8 cellular contexts compared by ENCODE assay signal in genomic region chr5:117454716-117455212, GRCh38.
DNase-seq lines count a peak whose midpoint lies in the region; ATAC-seq and TF ChIP-seq lines count a peak whose summit lies in the region.

No MANE protein-coding gene starts in this region.

- no peaks in the 10 kb centered on the region for H3K9me3 ChIP-seq in effector memory CD4-positive, alpha-beta T cell (ENCODE audit: control insufficient read depth, low read length)
- H3K9me3 ChIP-seq in mucosa of rectum (ENCODE audit: control insufficient read depth in 2 of 2, low read length in 2 of 2): no peaks in the 10 kb centered on the region
- no peaks in the 10 kb centered on the region for H3K9me3 ChIP-seq in upper lobe of left lung

- 27 to 37% methylated on average over 11 to 13 of the region's 13 CpGs for WGBS in upper lobe of left lung, 2 donors

- H3K4me3 Mint-ChIP-seq in WTC11: peak overlapping the region; percentile 77

- no peak for TF ChIP-seq POLR2A in upper lobe of left lung (IDR thresholded peaks at IDR 0.05)

- DNase-seq in activated gamma-delta T cell treated with Interleukin-2 at 50 U/mL for 16 hours (peak; percentile 5), activated gamma-delta T cell (lab: John Stamatoyannopoulos, UW) (no peak), NCI-H1048 (lab: John Stamatoyannopoulos, UW) (peak; percentile 3), WTC11 (ENCODE audit: low spot score) (peak; percentile 73), upper lobe of left lung (peak; percentile 17 to 45)
- peak in 1 of 3 donors; percentile 15 for DNase-seq in effector memory CD4-positive, alpha-beta T cell

- no peaks in the 10 kb centered on the region for H3K27me3 Mint-ChIP-seq in WTC11 (ENCODE audit: low read depth)

- H3K9ac ChIP-seq in mucosa of rectum (ENCODE audit: low read depth in 1 of 2, low read length in 2 of 2): peak overlapping the region; percentile 44 to 48

- CTCF ChIA-PET in WTC11 (lab: Charles Lee): interaction anchor here (0.6 to 2.5 kb wide), 51 partner anchors 9 to 1630 kb away, joined by 3 to 35 read pairs (median 4); partner anchors contain the start of gene SEMA6A

- POLR2A ChIA-PET in WTC11 (lab: Charles Lee): no interaction called here

- H3K27me3 ChIP-seq in effector memory CD4-positive, alpha-beta T cell (replicated peaks; ENCODE audit: control insufficient read depth, insufficient read depth, low read length, poor library complexity, severe bottlenecking): no peaks in the 10 kb centered on the region
- H3K27me3 ChIP-seq in mucosa of rectum (ENCODE audit: control insufficient read depth in 2 of 2, insufficient read depth in 2 of 2, low read length in 2 of 2) (no peaks in the 10 kb centered on the region), upper lobe of left lung (no peaks in the 10 kb centered on the region)

- TF ChIP-seq CTCF in WTC11 (IDR thresholded peaks at IDR 0.05) (peak; percentile 84), upper lobe of left lung (IDR thresholded peaks at IDR 0.05) (peak; percentile 52 to 86 (median 72))

- H3K4me1 Mint-ChIP-seq in WTC11: peaks cover 3% of the 10 kb centered on the region; the same call in 1 of the 2 replicates

- no peak overlapping the region for H3K27ac Mint-ChIP-seq in WTC11

- no peak for TF ChIP-seq EP300 in upper lobe of left lung (IDR thresholded peaks at IDR 0.05)

- H3K27ac ChIP-seq in effector memory CD4-positive, alpha-beta T cell (ENCODE audit: insufficient read depth, low read length, poor library complexity, severe bottlenecking): no peak overlapping the region
- H3K27ac ChIP-seq in mucosa of rectum (ENCODE audit: low read depth in 2 of 2, low read length in 2 of 2) (peak overlapping the region in 1 of 2 donors; percentile 33), upper lobe of left lung (no peak overlapping the region)

- peak overlapping the region; percentile 29 for H3K4me3 ChIP-seq in effector memory CD4-positive, alpha-beta T cell (ENCODE audit: insufficient read depth, low read depth, low read length, poor library complexity, severe bottlenecking)
- H3K4me3 ChIP-seq in mucosa of rectum (ENCODE audit: low read length in 2 of 2) (peak overlapping the region; percentile 80 to 86), upper lobe of left lung (peak overlapping the region in 3 of 4 donors; percentile 27 to 41 (median 38))

- ATAC-seq in HG02759 (IDR thresholded peaks at IDR 0.05; ENCODE audit: unreplicated experiment): peak; percentile 92
- ATAC-seq in WTC11: peak; percentile 86
- peak; percentile 81 to 91 for ATAC-seq in upper lobe of left lung (ENCODE audit: low FRiP score in 2 of 2)

- no peaks in the 10 kb centered on the region for H3K36me3 Mint-ChIP-seq in WTC11

- H3K4me1 ChIP-seq in effector memory CD4-positive, alpha-beta T cell (ENCODE audit: control insufficient read depth, insufficient read depth, low read length, poor library complexity, severe bottlenecking): peaks cover 3% of the 10 kb centered on the region
- H3K4me1 ChIP-seq in mucosa of rectum (ENCODE audit: control insufficient read depth in 2 of 2, insufficient read depth in 2 of 2, low read length in 2 of 2) (no peaks in the 10 kb centered on the region), upper lobe of left lung (peaks cover 0 to 5% (median 0%) of the 10 kb centered on the region in 4 donors)

- no peaks in the 10 kb centered on the region for H3K36me3 ChIP-seq in effector memory CD4-positive, alpha-beta T cell (ENCODE audit: control insufficient read depth, insufficient read depth, low read length)
- H3K36me3 ChIP-seq in mucosa of rectum (ENCODE audit: control insufficient read depth in 2 of 2, insufficient read depth in 2 of 2, low read length in 2 of 2) (no peaks in the 10 kb centered on the region), upper lobe of left lung (no peaks in the 10 kb centered on the region)

- peaks cover 8% of the 10 kb centered on the region for H3K9me3 Mint-ChIP-seq in WTC11

TF ChIP-seq in WTC11, 78 proteins besides CTCF, POLR2A, EP300 and RAD21 (continues in another document):
- TF ChIP-seq ZNF416 (CRISPR knock-in tag; IDR thresholded peaks at IDR 0.05) (no peak), PRRX2 (CRISPR knock-in tag; IDR thresholded peaks at IDR 0.05) (no peak), CBFB (CRISPR knock-in tag; IDR thresholded peaks at IDR 0.05; ENCODE audit: low read depth) (no peak), HMGA2 (CRISPR knock-in tag; IDR thresholded peaks at IDR 0.05) (no peak), E2F4 (CRISPR knock-in tag; IDR thresholded peaks at IDR 0.05; ENCODE audit: borderline replicate concordance, low read depth) (no peak), PRDM15 (CRISPR knock-in tag; IDR thresholded peaks at IDR 0.05) (no peak), FOXP4 (CRISPR knock-in tag; IDR thresholded peaks at IDR 0.05) (no peak), CREB1 (CRISPR knock-in tag; IDR thresholded peaks at IDR 0.05) (no peak), AR (CRISPR knock-in tag; IDR thresholded peaks at IDR 0.05) (no peak)

Comparison
In these comparisons a context has a peak if more than half of its experiments do, and no peak if none do; other contexts are left out.
1. H3K4me3 ChIP-seq: peak in every context shown above with its lines; median percentile 83 in mucosa of rectum; 38 in upper lobe of left lung; 29 in effector memory CD4-positive, alpha-beta T cell.